In the genomic region with DNA sequence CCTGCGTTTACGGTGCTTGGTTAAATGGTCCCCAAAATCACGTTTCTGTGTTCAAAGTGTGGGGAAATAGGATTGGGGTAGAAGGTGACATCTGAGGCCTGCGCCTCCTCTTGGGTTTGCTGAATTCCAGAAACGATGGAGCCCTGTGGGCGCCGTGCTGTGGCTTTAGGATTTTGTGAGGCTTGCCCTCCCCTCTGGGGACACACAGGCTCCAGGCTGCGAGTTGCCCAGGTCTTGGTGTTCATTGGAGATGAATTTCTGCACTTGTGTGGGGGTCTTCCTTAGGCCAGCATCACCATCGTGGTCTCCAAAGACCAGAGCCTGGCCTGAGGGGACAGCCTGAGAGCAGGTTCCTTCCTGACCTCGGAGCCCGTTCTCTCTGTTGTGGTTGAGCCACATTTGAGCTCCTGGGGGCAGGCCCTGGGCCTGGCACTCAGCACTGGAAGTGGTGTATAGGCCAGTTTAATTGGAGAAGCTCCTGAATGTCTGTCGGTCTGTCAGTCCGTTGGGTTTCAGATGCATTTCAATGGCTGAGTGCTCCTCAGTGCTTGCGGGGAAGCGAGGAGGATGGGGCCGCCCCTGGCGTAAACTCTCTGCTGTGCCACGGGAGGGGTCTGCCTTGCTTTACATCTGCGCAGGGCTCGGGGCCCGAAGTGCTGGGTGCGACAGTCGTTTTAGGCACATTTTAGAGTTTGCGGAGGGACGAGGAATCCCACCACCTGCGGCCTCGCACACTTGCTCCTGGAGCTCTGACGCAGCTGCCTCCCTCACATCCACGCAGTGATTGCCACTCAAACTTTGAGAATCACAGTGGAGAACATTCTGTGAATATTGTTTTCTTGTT, we compare ENCODE assay signal across 2 cellular contexts.
TF ChIP-seq lines count a peak whose summit lies in the region.

No MANE protein-coding gene starts in this region.

TF ChIP-seq in SK-N-SH, 30 proteins besides CTCF, POLR2A, EP300 and RAD21:
- TF ChIP-seq, protein P1, sequence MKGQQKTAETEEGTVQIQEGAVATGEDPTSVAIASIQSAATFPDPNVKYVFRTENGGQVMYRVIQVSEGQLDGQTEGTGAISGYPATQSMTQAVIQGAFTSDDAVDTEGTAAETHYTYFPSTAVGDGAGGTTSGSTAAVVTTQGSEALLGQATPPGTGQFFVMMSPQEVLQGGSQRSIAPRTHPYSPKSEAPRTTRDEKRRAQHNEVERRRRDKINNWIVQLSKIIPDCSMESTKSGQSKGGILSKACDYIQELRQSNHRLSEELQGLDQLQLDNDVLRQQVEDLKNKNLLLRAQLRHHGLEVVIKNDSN (IDR thresholded peaks at IDR 0.05; ENCODE audit: borderline replicate concordance, low read depth): no peak
- TF ChIP-seq, protein P2, sequence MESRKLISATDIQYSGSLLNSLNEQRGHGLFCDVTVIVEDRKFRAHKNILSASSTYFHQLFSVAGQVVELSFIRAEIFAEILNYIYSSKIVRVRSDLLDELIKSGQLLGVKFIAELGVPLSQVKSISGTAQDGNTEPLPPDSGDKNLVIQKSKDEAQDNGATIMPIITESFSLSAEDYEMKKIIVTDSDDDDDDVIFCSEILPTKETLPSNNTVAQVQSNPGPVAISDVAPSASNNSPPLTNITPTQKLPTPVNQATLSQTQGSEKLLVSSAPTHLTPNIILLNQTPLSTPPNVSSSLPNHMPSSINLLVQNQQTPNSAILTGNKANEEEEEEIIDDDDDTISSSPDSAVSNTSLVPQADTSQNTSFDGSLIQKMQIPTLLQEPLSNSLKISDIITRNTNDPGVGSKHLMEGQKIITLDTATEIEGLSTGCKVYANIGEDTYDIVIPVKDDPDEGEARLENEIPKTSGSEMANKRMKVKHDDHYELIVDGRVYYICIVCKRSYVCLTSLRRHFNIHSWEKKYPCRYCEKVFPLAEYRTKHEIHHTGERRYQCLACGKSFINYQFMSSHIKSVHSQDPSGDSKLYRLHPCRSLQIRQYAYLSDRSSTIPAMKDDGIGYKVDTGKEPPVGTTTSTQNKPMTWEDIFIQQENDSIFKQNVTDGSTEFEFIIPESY (IDR thresholded peaks at IDR 0.05; ENCODE audit: borderline replicate concordance, low read depth): no peak
- TF ChIP-seq, protein P3, sequence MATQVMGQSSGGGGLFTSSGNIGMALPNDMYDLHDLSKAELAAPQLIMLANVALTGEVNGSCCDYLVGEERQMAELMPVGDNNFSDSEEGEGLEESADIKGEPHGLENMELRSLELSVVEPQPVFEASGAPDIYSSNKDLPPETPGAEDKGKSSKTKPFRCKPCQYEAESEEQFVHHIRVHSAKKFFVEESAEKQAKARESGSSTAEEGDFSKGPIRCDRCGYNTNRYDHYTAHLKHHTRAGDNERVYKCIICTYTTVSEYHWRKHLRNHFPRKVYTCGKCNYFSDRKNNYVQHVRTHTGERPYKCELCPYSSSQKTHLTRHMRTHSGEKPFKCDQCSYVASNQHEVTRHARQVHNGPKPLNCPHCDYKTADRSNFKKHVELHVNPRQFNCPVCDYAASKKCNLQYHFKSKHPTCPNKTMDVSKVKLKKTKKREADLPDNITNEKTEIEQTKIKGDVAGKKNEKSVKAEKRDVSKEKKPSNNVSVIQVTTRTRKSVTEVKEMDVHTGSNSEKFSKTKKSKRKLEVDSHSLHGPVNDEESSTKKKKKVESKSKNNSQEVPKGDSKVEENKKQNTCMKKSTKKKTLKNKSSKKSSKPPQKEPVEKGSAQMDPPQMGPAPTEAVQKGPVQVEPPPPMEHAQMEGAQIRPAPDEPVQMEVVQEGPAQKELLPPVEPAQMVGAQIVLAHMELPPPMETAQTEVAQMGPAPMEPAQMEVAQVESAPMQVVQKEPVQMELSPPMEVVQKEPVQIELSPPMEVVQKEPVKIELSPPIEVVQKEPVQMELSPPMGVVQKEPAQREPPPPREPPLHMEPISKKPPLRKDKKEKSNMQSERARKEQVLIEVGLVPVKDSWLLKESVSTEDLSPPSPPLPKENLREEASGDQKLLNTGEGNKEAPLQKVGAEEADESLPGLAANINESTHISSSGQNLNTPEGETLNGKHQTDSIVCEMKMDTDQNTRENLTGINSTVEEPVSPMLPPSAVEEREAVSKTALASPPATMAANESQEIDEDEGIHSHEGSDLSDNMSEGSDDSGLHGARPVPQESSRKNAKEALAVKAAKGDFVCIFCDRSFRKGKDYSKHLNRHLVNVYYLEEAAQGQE (IDR thresholded peaks at IDR 0.05; ENCODE audit: low read depth, low read length): no peak
- TF ChIP-seq GATA2 (CRISPR knock-in tag; IDR thresholded peaks at IDR 0.05): no peak
- no peak for TF ChIP-seq EZH2phosphoT487 (IDR thresholded peaks at IDR 0.05; ENCODE audit: borderline replicate concordance, low read depth)

TF ChIP-seq in H1, 55 proteins besides CTCF, POLR2A, EP300 and RAD21 (continued from another document):
- no peak for TF ChIP-seq SRF (IDR thresholded peaks at IDR 0.05; ENCODE audit: low read depth, low read length)
- TF ChIP-seq POLR2AphosphoS5 (IDR thresholded peaks at IDR 0.05; ENCODE audit: low read depth, low read length): no peak
- TF ChIP-seq KDM1A (IDR thresholded peaks at IDR 0.05; ENCODE audit: borderline replicate concordance, low read length): no peak
- TF ChIP-seq NANOG (IDR thresholded peaks at IDR 0.05; ENCODE audit: insufficient read depth, low read depth, low read length, poor library complexity, severe bottlenecking): no peak
- TF ChIP-seq TAF1 (IDR thresholded peaks at IDR 0.05; ENCODE audit: low read depth, low read length): no peak
- TF ChIP-seq, protein P4, sequence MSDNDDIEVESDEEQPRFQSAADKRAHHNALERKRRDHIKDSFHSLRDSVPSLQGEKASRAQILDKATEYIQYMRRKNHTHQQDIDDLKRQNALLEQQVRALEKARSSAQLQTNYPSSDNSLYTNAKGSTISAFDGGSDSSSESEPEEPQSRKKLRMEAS (IDR thresholded peaks at IDR 0.05): no peak
- no peak for TF ChIP-seq RNF2 (IDR thresholded peaks at IDR 0.05; ENCODE audit: borderline replicate concordance, low read depth, low read length, missing control alignments, poor library complexity, severe bottlenecking)
- TF ChIP-seq, protein P5, sequence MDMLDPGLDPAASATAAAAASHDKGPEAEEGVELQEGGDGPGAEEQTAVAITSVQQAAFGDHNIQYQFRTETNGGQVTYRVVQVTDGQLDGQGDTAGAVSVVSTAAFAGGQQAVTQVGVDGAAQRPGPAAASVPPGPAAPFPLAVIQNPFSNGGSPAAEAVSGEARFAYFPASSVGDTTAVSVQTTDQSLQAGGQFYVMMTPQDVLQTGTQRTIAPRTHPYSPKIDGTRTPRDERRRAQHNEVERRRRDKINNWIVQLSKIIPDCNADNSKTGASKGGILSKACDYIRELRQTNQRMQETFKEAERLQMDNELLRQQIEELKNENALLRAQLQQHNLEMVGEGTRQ (IDR thresholded peaks at IDR 0.05; ENCODE audit: low read length): no peak
- no peak for TF ChIP-seq BCL11A (IDR thresholded peaks at IDR 0.05; ENCODE audit: low read depth in 2 of 2, low read length in 2 of 2)
